Comparison of ENCODE assay signal across 9 cellular contexts in the genomic region with DNA sequence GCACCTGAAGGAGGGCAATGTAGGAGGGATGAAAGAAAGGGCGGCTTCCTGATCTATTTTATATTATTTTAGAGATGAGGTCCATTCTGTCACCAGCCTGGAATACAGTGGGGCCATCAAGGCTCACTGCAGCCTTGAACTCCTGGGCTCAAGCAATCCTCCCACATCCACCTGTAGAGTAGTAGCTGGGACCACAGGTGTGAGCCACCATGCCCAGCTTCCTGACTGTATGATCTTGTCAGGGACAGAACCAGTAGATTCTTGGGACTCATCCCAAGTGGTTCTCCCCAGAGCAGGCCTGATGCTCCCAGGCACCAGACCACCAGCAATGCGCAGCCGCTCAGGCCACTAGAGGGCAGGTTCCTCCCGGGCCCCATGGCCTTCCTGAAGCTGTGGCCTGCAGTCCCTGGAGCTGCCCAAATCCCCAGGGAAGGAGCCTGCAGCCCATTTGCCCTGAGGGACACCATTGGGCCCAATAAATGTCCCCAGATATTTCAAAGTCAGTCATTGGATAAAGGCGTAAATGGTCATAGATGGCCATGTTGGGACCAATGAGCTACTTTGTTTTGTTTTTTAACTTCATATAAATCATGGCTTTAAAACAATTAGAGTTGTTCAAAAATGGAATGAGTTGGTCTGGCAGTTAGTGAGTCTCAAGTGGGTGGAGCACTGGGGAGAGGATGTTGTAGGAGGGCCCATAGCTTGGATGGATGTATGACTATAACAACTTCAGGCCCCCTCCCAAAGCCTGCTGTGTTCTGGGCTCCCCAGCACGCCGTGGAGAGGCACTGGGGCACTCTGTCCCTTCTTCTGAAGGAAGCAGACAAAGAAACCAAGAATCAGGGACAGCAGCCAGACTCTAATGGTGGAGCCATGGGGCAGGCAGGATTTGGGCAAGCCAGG. TPM values are rescaled to one million over a fixed set of nuclear protein-coding genes. Genes with fewer than 3 reads are reported as not detected.
A peak's percentile ranks its signal among the peaks of the same experiment; 100 is the strongest.
DNase-seq lines count a peak whose midpoint lies in the region; ATAC-seq and TF ChIP-seq lines count a peak whose summit lies in the region.
"Had no signal": no experiment of that assay in that cellular context is flagged by ENCODE, and none has a peak within 500 bp of the region (broad histone marks: within the 10 kb centered on the region; RNA-seq: fewer than 3 reads in every experiment).

No MANE protein-coding gene starts in this region.

- peaks cover 3% of the 10 kb centered on the region; the same call in 1 of the 2 replicates for H3K36me3 ChIP-seq in WERI-Rb-1
- H3K36me3 ChIP-seq: BLaER1 treated with 17β-estradiol and CSF1 and Interleukin-3, amounts not matched to agents 10 nM and 100 nM had no signal

- H3K4me3 ChIP-seq in NB4 (ENCODE audit: low read depth, low read length) = no peak overlapping the region
- no peak overlapping the region for H3K4me3 ChIP-seq in WERI-Rb-1 (ENCODE audit: low read depth, low read length)
- no peak overlapping the region for H3K4me3 ChIP-seq in epithelial cell of esophagus (ENCODE audit: low read length)
- H3K4me3 ChIP-seq: BLaER1 treated with 17β-estradiol and CSF1 and Interleukin-3, amounts not matched to agents 10 nM and 100 nM had no signal

- ATAC-seq in HG02588 (IDR thresholded peaks at IDR 0.05; ENCODE audit: unreplicated experiment) = no peak

- DNase-seq in NCI-H2227 (lab: John Stamatoyannopoulos, UW; ENCODE audit: unreplicated experiment) (peak; percentile 40), NCI-H2227 treated with DMSO at 0.1 percent for 48 hours (lab: John Stamatoyannopoulos, UW) (no peak), NB4 (ENCODE audit: low read depth) (peak; percentile 56), WERI-Rb-1 (peak; percentile 96), epithelial cell of esophagus (ENCODE audit: low read depth) (peak; percentile 66), mucosa of gallbladder (ENCODE audit: low spot score) (peak; percentile 45)
- DNase-seq in activated CD4-positive, CD25-positive, alpha-beta regulatory T cell (lab: John Stamatoyannopoulos, UW) = no peak

- no peaks in the 10 kb centered on the region for H3K9me3 ChIP-seq in WERI-Rb-1 (ENCODE audit: severe bottlenecking)
- H3K9me3 ChIP-seq: BLaER1 treated with 17β-estradiol and CSF1 and Interleukin-3, amounts not matched to agents 10 nM and 100 nM had no signal

- no peaks in the 10 kb centered on the region for H3K27me3 ChIP-seq in WERI-Rb-1 (ENCODE audit: insufficient read depth, low read depth, severe bottlenecking)
- H3K27me3 ChIP-seq: BLaER1 treated with 17β-estradiol and CSF1 and Interleukin-3, amounts not matched to agents 10 nM and 100 nM had no signal

- no peak overlapping the region for H3K27ac ChIP-seq in WERI-Rb-1
- H3K27ac ChIP-seq: BLaER1 treated with 17β-estradiol and CSF1 and Interleukin-3, amounts not matched to agents 10 nM and 100 nM had no signal

- TF ChIP-seq CTCF in NB4 (IDR thresholded peaks at IDR 0.05; ENCODE audit: low read depth, low read length) (peak; percentile 87), WERI-Rb-1 (IDR thresholded peaks at IDR 0.05; ENCODE audit: low read depth, low read length) (peak; percentile 100), epithelial cell of esophagus (IDR thresholded peaks at IDR 0.05; ENCODE audit: insufficient read depth, low read depth, low read length, missing control alignments) (peak; percentile 78)

- no peak for TF ChIP-seq POLR2A in NB4 (IDR thresholded peaks at IDR 0.05; ENCODE audit: extremely low read depth, insufficient read length)

RNA-seq across cellular contexts. Expression of a gene that starts 44.7 kb away (rescaled TPM):
- 10.8 TPM for total RNA-seq in mucosa of gallbladder

Comparison
In these comparisons a context has a peak if more than half of its experiments do, and no peak if none do; other contexts are left out.
1. DNase-seq: peak in NCI-H2227 (single experiment), NB4 (single experiment), WERI-Rb-1 (single experiment), epithelial cell of esophagus (single experiment) and mucosa of gallbladder (single experiment); none in NCI-H2227 treated with DMSO at 0.1 percent for 48 hours (single experiment) and activated CD4-positive, CD25-positive, alpha-beta regulatory T cell (0 of 4).
2. Peak in every context shown above with its lines, with median percentiles within 50 percentile points of each other: CTCF ChIP-seq.